Comparison of ENCODE assay signal across 19 cellular contexts in genomic region chr14:75010472-75010871, GRCh38. TPM values are rescaled to one million over a fixed set of nuclear protein-coding genes. Genes with fewer than 3 reads are reported as not detected.
DNase-seq lines count a peak whose midpoint lies in the region; ATAC-seq, FAIRE-seq and TF ChIP-seq lines count a peak whose summit lies in the region.
"Had no signal": no experiment of that assay in that cellular context is flagged by ENCODE, and none has a peak within 500 bp of the region (broad histone marks: within the 10 kb centered on the region; RNA-seq: fewer than 3 reads in every experiment).

No MANE protein-coding gene starts in this region.

- H3K4me3 ChIP-seq in esophagus squamous epithelium (no peak overlapping the region), psoas muscle (no peak overlapping the region)
- H3K4me3 ChIP-seq: MG63 had no signal

- no peak overlapping the region for H3K4me3 Mint-ChIP-seq in nephron progenitor cell
- H3K4me3 Mint-ChIP-seq: memory B cell, type B pancreatic cell had no signal

- FAIRE-seq in GM12891 (lab: Jason Lieb, UNC): no peak
- FAIRE-seq: bronchial epithelial cell had no signal

- no peaks in the 10 kb centered on the region for H3K9me3 Mint-ChIP-seq in nephron progenitor cell
- H3K9me3 Mint-ChIP-seq: activated naive CD8-positive, alpha-beta T cell treated with anti-CD3 and anti-CD28 coated beads, Interleukin-2, amount 50 U/mL, for 24 hours; memory B cell; type B pancreatic cell had no signal

- peaks cover 0 to 93% (median 22%) of the 10 kb centered on the region in 3 donors for H3K36me3 ChIP-seq in esophagus squamous epithelium
- H3K36me3 ChIP-seq in psoas muscle (ENCODE audit: insufficient read depth in 1 of 2, low read depth in 1 of 2): peaks cover 22 to 90% of the 10 kb centered on the region in 2 donors

- no peaks in the 10 kb centered on the region for H3K27me3 ChIP-seq in esophagus squamous epithelium
- no peaks in the 10 kb centered on the region for H3K27me3 ChIP-seq in psoas muscle (ENCODE audit: insufficient read depth in 3 of 3, low read length in 2 of 3)
- H3K27me3 ChIP-seq: BE2C, MG63 had no signal

- no peak for TF ChIP-seq POLR2A in esophagus squamous epithelium (IDR thresholded peaks at IDR 0.05)
- no peak for TF ChIP-seq POLR2A in GM12891 (IDR thresholded peaks at IDR 0.05; ENCODE audit: low read depth, low read length)

- peaks cover 61% of the 10 kb centered on the region for H3K36me3 Mint-ChIP-seq in nephron progenitor cell (ENCODE audit: low read depth)

- intact Hi-C loops in esophagus squamous epithelium (cut with DNase I) (no loop called here), psoas muscle (cut with DNase I) (no loop called here)

- ATAC-seq in psoas muscle (no peak), GM21526 (IDR thresholded peaks at IDR 0.05; ENCODE audit: low FRiP score, unreplicated experiment) (no peak)

- no peaks in the 10 kb centered on the region for H3K9me3 ChIP-seq in esophagus squamous epithelium
- no peaks in the 10 kb centered on the region for H3K9me3 ChIP-seq in psoas muscle
- H3K9me3 ChIP-seq: BE2C, MG63 had no signal

- H3K4me1 Mint-ChIP-seq in nephron progenitor cell: peaks cover 8% of the 10 kb centered on the region

- H3K27ac ChIP-seq in esophagus squamous epithelium: peak overlapping the region in 3 of 4 donors; percentile 9 to 59 (median 49)
- peak overlapping the region; percentile 66 for H3K27ac ChIP-seq in psoas muscle

- H3K27me3 Mint-ChIP-seq in nephron progenitor cell (ENCODE audit: low read depth, poor library complexity): no peaks in the 10 kb centered on the region
- H3K27me3 Mint-ChIP-seq: activated naive CD8-positive, alpha-beta T cell treated with anti-CD3 and anti-CD28 coated beads, Interleukin-2, amount 50 U/mL, for 24 hours; memory B cell; type B pancreatic cell had no signal

- DNase-seq in AML-193 (lab: John Stamatoyannopoulos, UW) (peak; percentile 12 to 23), GM04504 (ENCODE audit: low read depth) (peak; percentile 9), esophagus squamous epithelium (lab: John Stamatoyannopoulos, UW) (no peak), psoas muscle (no peak), GM12891 (ENCODE audit: insufficient read length, low spot score) (no peak), nephron progenitor cell (no peak)
- DNase-seq: activated CD4-positive, CD25-positive, alpha-beta regulatory T cell treated with anti-CD3 and anti-CD28 coated beads, Interleukin-2, amount 50 U/mL, for 72 hours; activated effector memory CD4-positive, alpha-beta T cell treated with Interleukin-2 at 50 U/mL for 16 hours; BE2C; dermis blood vessel endothelial cell; GOT3; MG63; NCI-H69; SHP77 had no signal

- H3K27ac Mint-ChIP-seq in nephron progenitor cell: no peak overlapping the region
- H3K27ac Mint-ChIP-seq: memory B cell, type B pancreatic cell had no signal

- TF ChIP-seq CTCF in esophagus squamous epithelium (IDR thresholded peaks at IDR 0.05) (no peak), psoas muscle (IDR thresholded peaks at IDR 0.05) (no peak), nephron progenitor cell (IDR thresholded peaks at IDR 0.05) (no peak)

- H3K4me1 ChIP-seq in esophagus squamous epithelium (peaks cover 2 to 31% (median 9%) of the 10 kb centered on the region in 3 donors), psoas muscle (peaks cover 18% of the 10 kb centered on the region)
- H3K4me1 ChIP-seq: BE2C had no signal

TF ChIP-seq in GM12891, 5 proteins besides CTCF, POLR2A, EP300 and RAD21:
- TF ChIP-seq PAX5 (IDR thresholded peaks at IDR 0.05; ENCODE audit: insufficient read depth, low read length, severe bottlenecking) (no peak), POU2F2 (IDR thresholded peaks at IDR 0.05; ENCODE audit: low read depth, low read length) (no peak), POLR2AphosphoS5 (IDR thresholded peaks at IDR 0.05; ENCODE audit: low read depth, low read length) (no peak), TAF1 (IDR thresholded peaks at IDR 0.05; ENCODE audit: low read depth, low read length) (no peak), SPI1 (IDR thresholded peaks at IDR 0.05; ENCODE audit: low read depth, low read length) (no peak)

RNA-seq across cellular contexts. Expression of gene EIF2B2, which starts 7.8 kb away (rescaled TPM):
- total RNA-seq in esophagus squamous epithelium (10 to 100 TPM; 27.8 to 41.0 (median 39.0) TPM), psoas muscle (10 to 100 TPM; 44.5 to 68.9 (median 54.6) TPM)
- 10 to 100 TPM; 64.4 to 91.9 (median 74.8) TPM for polyA plus RNA-seq in psoas muscle
- polyA plus RNA-seq in GM12891 (2012; ENCODE audit: low read depth, missing spikeins): 49.2 TPM

RNA-seq across cellular contexts. Expression of gene MLH3, which starts 40.8 kb away (rescaled TPM):
- total RNA-seq in esophagus squamous epithelium (10 to 100 TPM in 3 of 4 donors, 1 to 10 TPM in 1; 8.4 to 39.7 (median 11.0) TPM), psoas muscle (10 to 100 TPM; 12.5 to 24.1 (median 17.2) TPM)
- 10 to 100 TPM in 1 of 3 donors, 1 to 10 TPM in 2; 7.9 to 15.7 (median 10.0) TPM for polyA plus RNA-seq in psoas muscle
- polyA plus RNA-seq in GM12891 (2012; ENCODE audit: low read depth, missing spikeins): 11.2 TPM

RNA-seq across cellular contexts. Expression of gene ACYP1, which starts 53.4 kb away (rescaled TPM):
- total RNA-seq in esophagus squamous epithelium (10 to 100 TPM; 11.0 to 28.0 (median 15.4) TPM), psoas muscle (10 to 100 TPM in 2 of 4 donors, 1 to 10 TPM in 2; 7.1 to 22.0 (median 10.6) TPM)
- polyA plus RNA-seq in psoas muscle: 10 to 100 TPM; 11.7 to 25.9 (median 17.1) TPM
- 20.7 TPM for polyA plus RNA-seq in GM12891 (2012; ENCODE audit: low read depth, missing spikeins)

RNA-seq across cellular contexts. Expression of gene PGF, which starts 55.1 kb away (rescaled TPM):
- total RNA-seq in esophagus squamous epithelium (10 to 100 TPM in 1 of 4 donors, 1 to 10 TPM in 3; 1.6 to 42.3 (median 6.2) TPM), psoas muscle (1 to 10 TPM; 4.1 to 9.8 (median 8.1) TPM)
- polyA plus RNA-seq in psoas muscle: 1 to 10 TPM; 2.5 to 9.2 (median 2.6) TPM
- polyA plus RNA-seq in GM12891 (2012; ENCODE audit: low read depth, missing spikeins): 3.9 TPM

RNA-seq across cellular contexts. Expression of gene ZC2HC1C, which starts 59.0 kb away (rescaled TPM):
- 1 to 10 TPM in 3 of 4 donors, under 1 TPM in 1; 0.64 to 5.0 (median 2.2) TPM for total RNA-seq in esophagus squamous epithelium
- total RNA-seq in psoas muscle: 1 to 10 TPM; 2.5 to 6.4 (median 3.6) TPM
- 10 to 100 TPM in 1 of 3 donors, 1 to 10 TPM in 2; 2.7 to 17.3 (median 8.8) TPM for polyA plus RNA-seq in psoas muscle
- 0.59 TPM for polyA plus RNA-seq in GM12891 (2012; ENCODE audit: low read depth, missing spikeins)

Comparison
In these comparisons a context has a peak if more than half of its experiments do, and no peak if none do; other contexts are left out.
1. DNase-seq: peak in AML-193 (2 of 2) and GM04504 (single experiment); none in esophagus squamous epithelium (single experiment), psoas muscle (0 of 2), GM12891 (single experiment) and nephron progenitor cell (single experiment).